In genomic region chr3:148077318-148077923, GRCh38 we compare ENCODE assay signal across 8 cellular contexts.
A peak's percentile ranks its signal among the peaks of the same experiment; 100 is the strongest.
DNase-seq lines count a peak whose midpoint lies in the region; ATAC-seq lines count a peak whose summit lies in the region.

No MANE protein-coding gene starts in this region.

- no peaks in the 10 kb centered on the region for H3K36me3 Mint-ChIP-seq in stimulated activated naive B cell treated with anti-CD40 and anti-IgM and Interleukin-4, amounts not matched to agents 10 μg/mL and 1 μg/mL and 100 μg/mL, for 72 hours
- H3K36me3 Mint-ChIP-seq in activated naive CD4-positive, alpha-beta T cell treated with anti-CD3 and anti-CD28 coated beads, Interleukin-2, amount 10 ng/mL, durations not matched to agents 7 days and 5 days: no peaks in the 10 kb centered on the region

- no peaks in the 10 kb centered on the region for H3K4me1 Mint-ChIP-seq in stimulated activated naive B cell treated with anti-CD40 and anti-IgM and Interleukin-4, amounts not matched to agents 10 μg/mL and 1 μg/mL and 100 μg/mL, for 72 hours
- no peaks in the 10 kb centered on the region for H3K4me1 Mint-ChIP-seq in activated naive CD4-positive, alpha-beta T cell treated with anti-CD3 and anti-CD28 coated beads, Interleukin-2, amount 10 ng/mL, durations not matched to agents 7 days and 5 days

- no peak overlapping the region for H3K27ac Mint-ChIP-seq in stimulated activated naive B cell treated with anti-CD40 and anti-IgM and Interleukin-4, amounts not matched to agents 10 μg/mL and 1 μg/mL and 100 μg/mL, for 72 hours
- no peak overlapping the region for H3K27ac Mint-ChIP-seq in activated naive CD4-positive, alpha-beta T cell treated with anti-CD3 and anti-CD28 coated beads, Interleukin-2, amount 10 ng/mL, durations not matched to agents 7 days and 5 days

- ATAC-seq in HG03558 (IDR thresholded peaks at IDR 0.05; ENCODE audit: extremely low read depth, unreplicated experiment): peak; percentile 43
- no peak for ATAC-seq in stimulated activated naive B cell treated with anti-CD40 and anti-IgM and Interleukin-4, amounts not matched to agents 10 μg/mL and 1 μg/mL and 100 μg/mL, for 72 hours (replicated peaks)

- no peaks in the 10 kb centered on the region for H3K9me3 Mint-ChIP-seq in stimulated activated naive B cell treated with anti-CD40 and anti-IgM and Interleukin-4, amounts not matched to agents 10 μg/mL and 1 μg/mL and 100 μg/mL, for 72 hours
- H3K9me3 Mint-ChIP-seq in activated naive CD4-positive, alpha-beta T cell treated with anti-CD3 and anti-CD28 coated beads, Interleukin-2, amount 10 ng/mL, durations not matched to agents 7 days and 5 days: no peaks in the 10 kb centered on the region

- H3K4me3 Mint-ChIP-seq in stimulated activated naive B cell treated with anti-CD40 and anti-IgM and Interleukin-4, amounts not matched to agents 10 μg/mL and 1 μg/mL and 100 μg/mL, for 72 hours: no peak overlapping the region
- no peak overlapping the region for H3K4me3 Mint-ChIP-seq in activated naive CD4-positive, alpha-beta T cell treated with anti-CD3 and anti-CD28 coated beads, Interleukin-2, amount 10 ng/mL, durations not matched to agents 7 days and 5 days

- CTCF ChIA-PET in activated naive CD4-positive, alpha-beta T cell treated with anti-CD3 and anti-CD28 coated beads, Interleukin-2, amount 10 ng/mL, durations not matched to agents 7 days and 5 days (lab: Charles Lee): no interaction called here

- DNase-seq in DMS79 treated with DMSO at 0.1 percent for 48 hours (lab: John Stamatoyannopoulos, UW): peak; percentile 8
- no peak for DNase-seq in DMS79 (lab: John Stamatoyannopoulos, UW)
- DNase-seq in amniotic epithelial cell (ENCODE audit: low read depth): peak; percentile 18
- peak; percentile 29 for DNase-seq in midbrain (lab: John Stamatoyannopoulos, UW)
- no peak for DNase-seq in stimulated activated naive B cell treated with anti-CD40 and anti-IgM and Interleukin-4, amounts not matched to agents 10 μg/mL and 1 μg/mL and 100 μg/mL, for 72 hours
- DNase-seq in activated naive CD4-positive, alpha-beta T cell treated with anti-CD3 and anti-CD28 coated beads, Interleukin-2, amount 10 ng/mL, durations not matched to agents 7 days and 5 days: no peak
- no peak for DNase-seq in activated CD4-positive, alpha-beta T cell treated with anti-CD3 and anti-CD28 coated beads, Interleukin-2, amount 50 U/mL, for 48 hours

- no peaks in the 10 kb centered on the region for H3K27me3 Mint-ChIP-seq in stimulated activated naive B cell treated with anti-CD40 and anti-IgM and Interleukin-4, amounts not matched to agents 10 μg/mL and 1 μg/mL and 100 μg/mL, for 72 hours
- H3K27me3 Mint-ChIP-seq in activated naive CD4-positive, alpha-beta T cell treated with anti-CD3 and anti-CD28 coated beads, Interleukin-2, amount 10 ng/mL, durations not matched to agents 7 days and 5 days: no peaks in the 10 kb centered on the region

Comparison
In these comparisons a context has a peak if more than half of its experiments do, and no peak if none do; other contexts are left out.
1. DNase-seq: peak in DMS79 treated with DMSO at 0.1 percent for 48 hours (single experiment), amniotic epithelial cell (single experiment) and midbrain (single experiment); none in DMS79 (single experiment), stimulated activated naive B cell treated with anti-CD40 and anti-IgM and Interleukin-4, amounts not matched to agents 10 μg/mL and 1 μg/mL and 100 μg/mL, for 72 hours (single experiment), activated naive CD4-positive, alpha-beta T cell treated with anti-CD3 and anti-CD28 coated beads, Interleukin-2, amount 10 ng/mL, durations not matched to agents 7 days and 5 days (single experiment) and activated CD4-positive, alpha-beta T cell treated with anti-CD3 and anti-CD28 coated beads, Interleukin-2, amount 50 U/mL, for 48 hours (0 of 2).